Comparison of ENCODE assay signal across 2 cellular contexts in genomic region chr22:43491177-43491576, GRCh38.
A peak's percentile ranks its signal among the peaks of the same experiment; 100 is the strongest.
TF ChIP-seq lines count a peak whose summit lies in the region.

No MANE protein-coding gene starts in this region.

TF ChIP-seq in HepG2, 621 proteins besides CTCF, POLR2A, EP300 and RAD21:
- TF ChIP-seq KLF6 (CRISPR knock-in tag; IDR thresholded peaks at IDR 0.05) = no peak
- no peak for TF ChIP-seq TBX2 (CRISPR knock-in tag; IDR thresholded peaks at IDR 0.05; ENCODE audit: borderline replicate concordance)
- peak; percentile 72 for TF ChIP-seq CREB1 (IDR thresholded peaks at IDR 0.05)
- no peak for TF ChIP-seq CREB1 (CRISPR knock-in tag; IDR thresholded peaks at IDR 0.05)

TF ChIP-seq in H1, 55 proteins besides CTCF, POLR2A, EP300 and RAD21:
- TF ChIP-seq TBP (IDR thresholded peaks at IDR 0.05; ENCODE audit: low read depth, low read length) (no peak), JUND (IDR thresholded peaks at IDR 0.05; ENCODE audit: low read length) (no peak), CBX8 (IDR thresholded peaks at IDR 0.05; ENCODE audit: borderline replicate concordance, low read depth, low read length) (no peak), NANOG (IDR thresholded peaks at IDR 0.05; ENCODE audit: insufficient read depth, low read depth, low read length, poor library complexity, severe bottlenecking) (no peak), SIX5 (IDR thresholded peaks at IDR 0.05; ENCODE audit: low read depth, low read length) (no peak), YY1 (IDR thresholded peaks at IDR 0.05; ENCODE audit: low read depth, low read length) (no peak), TEAD4 (IDR thresholded peaks at IDR 0.05; ENCODE audit: low read depth, low read length) (no peak), SRF (IDR thresholded peaks at IDR 0.05; ENCODE audit: low read depth, low read length) (no peak), ASH2L (IDR thresholded peaks at IDR 0.05; ENCODE audit: low read length) (no peak), KDM1A (IDR thresholded peaks at IDR 0.05; ENCODE audit: borderline replicate concordance, low read length) (no peak), SP4 (IDR thresholded peaks at IDR 0.05; ENCODE audit: low read length) (no peak), CTBP2 (IDR thresholded peaks at IDR 0.05; ENCODE audit: borderline replicate concordance, insufficient read depth, insufficient read length, low read length) (no peak), SP2 (IDR thresholded peaks at IDR 0.05; ENCODE audit: low read length) (no peak), MAFK (IDR thresholded peaks at IDR 0.05; ENCODE audit: low read depth, low read length) (no peak)
